Comparison of ENCODE assay signal across 17 cellular contexts in the genomic region with DNA sequence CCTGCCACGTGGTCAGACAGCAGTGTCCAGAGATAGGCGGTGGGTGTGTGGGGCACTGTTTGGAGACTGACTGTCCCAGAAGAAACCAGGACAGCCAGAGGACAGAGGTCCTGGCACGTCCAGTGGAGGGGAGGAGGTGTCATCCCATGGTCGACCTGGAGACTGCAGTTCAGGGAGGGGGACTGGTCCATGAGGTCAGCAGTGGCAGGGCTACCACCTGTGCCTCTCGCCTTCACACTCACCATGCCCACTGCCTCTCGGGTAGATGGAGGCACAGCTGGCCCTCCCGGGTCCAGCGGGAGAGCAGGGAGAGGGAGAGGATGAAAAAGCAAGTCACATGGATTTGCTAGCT. TPM values are rescaled to one million over a fixed set of nuclear protein-coding genes. Genes with fewer than 3 reads are reported as not detected.
"Had no signal": no experiment of that assay in that cellular context is flagged by ENCODE, and none has a peak within 500 bp of the region (broad histone marks: within the 10 kb centered on the region; RNA-seq: fewer than 3 reads in every experiment).

No MANE protein-coding gene starts in this region.

- H3K36me3 Mint-ChIP-seq: activated naive CD4-positive, alpha-beta T cell treated with anti-CD3 and anti-CD28 coated beads, Interleukin-2, amount 50 U/mL, for 72 hours; natural killer cell had no signal

- H2AFZ ChIP-seq: hepatocyte had no signal

- H3K27ac ChIP-seq: colonic mucosa, esophagus squamous epithelium, hepatocyte, left ventricle myocardium inferior, WERI-Rb-1 had no signal

- H3K36me3 ChIP-seq: colonic mucosa, esophagus squamous epithelium, left ventricle myocardium inferior, WERI-Rb-1 had no signal

- H3K4me3 ChIP-seq: colonic mucosa, esophagus squamous epithelium, hepatocyte, left ventricle myocardium inferior, smooth muscle cell had no signal

- H3K4me2 ChIP-seq: hepatocyte, smooth muscle cell had no signal

- H3K9me3 ChIP-seq: colonic mucosa, esophagus squamous epithelium, left ventricle myocardium inferior had no signal

- H3K9me3 Mint-ChIP-seq: activated naive CD4-positive, alpha-beta T cell treated with anti-CD3 and anti-CD28 coated beads, Interleukin-2, amount 50 U/mL, for 72 hours; activated T-helper 2 cell treated with anti-CD3 and anti-CD28 coated beads, Interferon-gamma antibody, Interleukin-2, Interleukin-4, amounts not matched to agents 10 μg/mL and 5 μg/mL and 100 μg/mL, durations not matched to agents 14 hours and 24 hours and 36 hours; natural killer cell; stimulated activated naive CD8-positive, alpha-beta T cell treated with anti-CD3 and anti-CD28 coated beads, Interleukin-15, Interleukin-2, amounts not matched to agents 100 ng/mL and 50 ng/mL, for 24 hours had no signal

- DNase-seq: activated CD4-positive, alpha-beta T cell treated with anti-CD3 and anti-CD28 coated beads for 4 hours; activated CD8-positive, alpha-beta T cell treated with anti-CD3 and anti-CD28 coated beads, Interleukin-2, amount 10 ng/mL, durations not matched to agents 7 days and 5 days; central memory CD4-positive, alpha-beta T cell; colonic mucosa; effector CD4-positive, alpha-beta T cell; esophagus squamous epithelium; left ventricle myocardium inferior; natural killer cell; WERI-Rb-1 had no signal

- H3K27ac Mint-ChIP-seq: activated CD8-positive, alpha-beta T cell treated with anti-CD3 and anti-CD28 coated beads, Interleukin-2, amount 10 ng/mL, durations not matched to agents 7 days and 5 days; activated naive CD4-positive, alpha-beta T cell treated with anti-CD3 and anti-CD28 coated beads, Interleukin-2, amount 50 U/mL, for 72 hours; activated T-helper 2 cell treated with anti-CD3 and anti-CD28 coated beads, Interferon-gamma antibody, Interleukin-2, Interleukin-4, amounts not matched to agents 10 μg/mL and 5 μg/mL and 100 μg/mL, durations not matched to agents 14 hours and 24 hours and 36 hours; natural killer cell; stimulated activated naive CD8-positive, alpha-beta T cell treated with anti-CD3 and anti-CD28 coated beads, Interleukin-15, Interleukin-2, amounts not matched to agents 100 ng/mL and 50 ng/mL, for 24 hours had no signal

- H3K4me1 Mint-ChIP-seq: natural killer cell had no signal

- H3K4me3 Mint-ChIP-seq: activated CD8-positive, alpha-beta T cell treated with anti-CD3 and anti-CD28 coated beads, Interleukin-2, amount 10 ng/mL, durations not matched to agents 7 days and 5 days; natural killer cell; stimulated activated naive CD8-positive, alpha-beta T cell treated with anti-CD3 and anti-CD28 coated beads, Interleukin-15, Interleukin-2, amounts not matched to agents 100 ng/mL and 50 ng/mL, for 24 hours had no signal

- ATAC-seq: activated CD8-positive, alpha-beta T cell treated with anti-CD3 and anti-CD28 coated beads, Interleukin-2, amount 10 ng/mL, durations not matched to agents 7 days and 5 days; activated naive CD4-positive, alpha-beta T cell treated with anti-CD3 and anti-CD28 coated beads, Interleukin-2, amount 50 U/mL, for 72 hours; natural killer cell; SK-N-SH treated with all-trans-retinoic acid at 6 μM for 48 hours had no signal

- H3K27me3 Mint-ChIP-seq: stimulated activated naive CD8-positive, alpha-beta T cell treated with anti-CD3 and anti-CD28 coated beads, Interleukin-15, Interleukin-2, amounts not matched to agents 100 ng/mL and 50 ng/mL, for 24 hours had no signal

- H3K4me1 ChIP-seq: colonic mucosa, esophagus squamous epithelium had no signal

- H3K27me3 ChIP-seq: colonic mucosa, hepatocyte had no signal

RNA-seq across cellular contexts. Expression of a gene that starts 53.9 kb away (rescaled TPM):
- total RNA-seq: activated CD8-positive, alpha-beta T cell treated with anti-CD3 and anti-CD28 coated beads, Interleukin-2, amount 10 ng/mL, durations not matched to agents 7 days and 5 days; activated naive CD4-positive, alpha-beta T cell treated with anti-CD3 and anti-CD28 coated beads, Interleukin-2, amount 50 U/mL, for 72 hours; activated T-helper 2 cell treated with anti-CD3 and anti-CD28 coated beads, Interferon-gamma antibody, Interleukin-2, Interleukin-4, amounts not matched to agents 10 μg/mL and 5 μg/mL and 100 μg/mL, durations not matched to agents 14 hours and 24 hours and 36 hours; T-helper 1 cell treated with Interleukin-12 subunit alpha and Interleukin-12 subunit beta and Interleukin-4 antibody, amounts not matched to agents 30 ng/mL and 1 ng/mL, for 36 hours had no signal
- polyA plus RNA-seq: keratinocyte had no signal
